ENCODE assay signal across 1 cellular context in genomic region chr19:10288662-10289166, GRCh38.
TF ChIP-seq lines count a peak whose summit lies in the region.

No MANE protein-coding gene starts in this region.

TF ChIP-seq in GM12878, 131 proteins besides CTCF, POLR2A, EP300 and RAD21 (continued from another document):
- TF ChIP-seq, protein P1, sequence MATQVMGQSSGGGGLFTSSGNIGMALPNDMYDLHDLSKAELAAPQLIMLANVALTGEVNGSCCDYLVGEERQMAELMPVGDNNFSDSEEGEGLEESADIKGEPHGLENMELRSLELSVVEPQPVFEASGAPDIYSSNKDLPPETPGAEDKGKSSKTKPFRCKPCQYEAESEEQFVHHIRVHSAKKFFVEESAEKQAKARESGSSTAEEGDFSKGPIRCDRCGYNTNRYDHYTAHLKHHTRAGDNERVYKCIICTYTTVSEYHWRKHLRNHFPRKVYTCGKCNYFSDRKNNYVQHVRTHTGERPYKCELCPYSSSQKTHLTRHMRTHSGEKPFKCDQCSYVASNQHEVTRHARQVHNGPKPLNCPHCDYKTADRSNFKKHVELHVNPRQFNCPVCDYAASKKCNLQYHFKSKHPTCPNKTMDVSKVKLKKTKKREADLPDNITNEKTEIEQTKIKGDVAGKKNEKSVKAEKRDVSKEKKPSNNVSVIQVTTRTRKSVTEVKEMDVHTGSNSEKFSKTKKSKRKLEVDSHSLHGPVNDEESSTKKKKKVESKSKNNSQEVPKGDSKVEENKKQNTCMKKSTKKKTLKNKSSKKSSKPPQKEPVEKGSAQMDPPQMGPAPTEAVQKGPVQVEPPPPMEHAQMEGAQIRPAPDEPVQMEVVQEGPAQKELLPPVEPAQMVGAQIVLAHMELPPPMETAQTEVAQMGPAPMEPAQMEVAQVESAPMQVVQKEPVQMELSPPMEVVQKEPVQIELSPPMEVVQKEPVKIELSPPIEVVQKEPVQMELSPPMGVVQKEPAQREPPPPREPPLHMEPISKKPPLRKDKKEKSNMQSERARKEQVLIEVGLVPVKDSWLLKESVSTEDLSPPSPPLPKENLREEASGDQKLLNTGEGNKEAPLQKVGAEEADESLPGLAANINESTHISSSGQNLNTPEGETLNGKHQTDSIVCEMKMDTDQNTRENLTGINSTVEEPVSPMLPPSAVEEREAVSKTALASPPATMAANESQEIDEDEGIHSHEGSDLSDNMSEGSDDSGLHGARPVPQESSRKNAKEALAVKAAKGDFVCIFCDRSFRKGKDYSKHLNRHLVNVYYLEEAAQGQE (IDR thresholded peaks at IDR 0.05; ENCODE audit: low read depth, low read length) = no peak
